ENCODE assay signal across 23 cellular contexts in genomic region chr1:3270403-3271245, GRCh38.
A peak's percentile ranks its signal among the peaks of the same experiment; 100 is the strongest.
DNase-seq lines count a peak whose midpoint lies in the region; ATAC-seq, FAIRE-seq and TF ChIP-seq lines count a peak whose summit lies in the region.
"Had no signal": no experiment of that assay in that cellular context is flagged by ENCODE, and none has a peak within 500 bp of the region (broad histone marks: within the 10 kb centered on the region; RNA-seq: fewer than 3 reads in every experiment).

No MANE protein-coding gene starts in this region.

- H3K36me3 ChIP-seq in cardiac muscle cell (no peaks in the 10 kb centered on the region), right atrium auricular region (no peaks in the 10 kb centered on the region), body of pancreas (replicated peaks in 1 of 2; ENCODE audit: insufficient read depth in 1 of 2, low read depth in 2 of 2) (no peaks in the 10 kb centered on the region), mesenchymal stem cell (ENCODE audit: control insufficient read depth in 1 of 2, insufficient read depth in 2 of 2, low read depth in 1 of 2, low read length in 2 of 2) (no peaks in the 10 kb centered on the region), upper lobe of right lung (no peaks in the 10 kb centered on the region), small intestine (ENCODE audit: control insufficient read depth in 2 of 2, insufficient read depth in 2 of 2, low read length in 2 of 2) (no peaks in the 10 kb centered on the region)
- H3K36me3 ChIP-seq: Peyer's patch had no signal

- no peak overlapping the region for H2BK15ac ChIP-seq in mesenchymal stem cell (ENCODE audit: low read depth, poor library complexity, severe bottlenecking)

- POLR2A ChIA-PET in GM10248 (lab: Yijun Ruan, JAX): no interaction called here

- H3K9me3 ChIP-seq in cardiac muscle cell (ENCODE audit: low read depth): no peaks in the 10 kb centered on the region
- no peaks in the 10 kb centered on the region for H3K9me3 ChIP-seq in right atrium auricular region
- no peaks in the 10 kb centered on the region for H3K9me3 ChIP-seq in body of pancreas
- H3K9me3 ChIP-seq in mesenchymal stem cell (ENCODE audit: control insufficient read depth, low read length): no peaks in the 10 kb centered on the region
- H3K9me3 ChIP-seq in upper lobe of right lung: no peaks in the 10 kb centered on the region
- H3K9me3 ChIP-seq in small intestine (ENCODE audit: control insufficient read depth, low read depth): no peaks in the 10 kb centered on the region
- H3K9me3 ChIP-seq: A549, Peyer's patch had no signal

- no peak overlapping the region for H2BK120ac ChIP-seq in mesenchymal stem cell (ENCODE audit: low read depth, low read length)

- H4K91ac ChIP-seq in mesenchymal stem cell (ENCODE audit: low read length): no peak overlapping the region

- no peak overlapping the region for H2AFZ ChIP-seq in mesenchymal stem cell (ENCODE audit: low read depth, low read length)

- H3K27me3 ChIP-seq in cardiac muscle cell (no peaks in the 10 kb centered on the region), right atrium auricular region (no peaks in the 10 kb centered on the region), body of pancreas (no peaks in the 10 kb centered on the region), mesenchymal stem cell (ENCODE audit: control insufficient read depth in 1 of 2, insufficient read depth in 1 of 2, low read length in 2 of 2) (peaks cover 0 to 70% of the 10 kb centered on the region in 2 experiments), upper lobe of right lung (no peaks in the 10 kb centered on the region), small intestine (ENCODE audit: control insufficient read depth in 2 of 2, insufficient read depth in 2 of 2, low read length in 2 of 2) (no peaks in the 10 kb centered on the region)
- H3K27me3 ChIP-seq: Peyer's patch had no signal

- peak; percentile 43 for ATAC-seq in body of pancreas
- peak; percentile 2 for ATAC-seq in upper lobe of right lung

- H3K23ac ChIP-seq in mesenchymal stem cell (ENCODE audit: low read length in 2 of 2): no peak overlapping the region

- H3K27ac ChIP-seq in cardiac muscle cell (peak overlapping the region; percentile 25), right atrium auricular region (no peak overlapping the region), body of pancreas (peak overlapping the region in 3 of 4 donors; percentile 15 to 47 (median 37)), mesenchymal stem cell (ENCODE audit: low read length, poor library complexity, severe bottlenecking) (no peak overlapping the region), upper lobe of right lung (no peak overlapping the region), small intestine (ENCODE audit: low read depth in 1 of 2, low read length in 1 of 2) (no peak overlapping the region)
- H3K27ac ChIP-seq: A549, Peyer's patch had no signal

- no peak overlapping the region for H3K4ac ChIP-seq in mesenchymal stem cell (ENCODE audit: low read depth in 1 of 2, low read length in 2 of 2)

- H3K18ac ChIP-seq in mesenchymal stem cell (ENCODE audit: low read depth in 1 of 2, low read length in 2 of 2): no peak overlapping the region

- TF ChIP-seq CTCF in cardiac muscle cell (IDR thresholded peaks at IDR 0.05; ENCODE audit: low read depth, low read length): no peak
- no peak for TF ChIP-seq CTCF in right atrium auricular region (IDR thresholded peaks at IDR 0.05)
- TF ChIP-seq CTCF in body of pancreas (IDR thresholded peaks at IDR 0.05): no peak
- no peak for TF ChIP-seq CTCF in upper lobe of right lung (IDR thresholded peaks at IDR 0.05)
- TF ChIP-seq CTCF in GM10248 (IDR thresholded peaks at IDR 0.05; ENCODE audit: control extremely low read depth, extremely low read depth, low read depth, missing control alignments): no peak

- H3K14ac ChIP-seq in mesenchymal stem cell (ENCODE audit: low read length in 2 of 2): no peak overlapping the region

- H3K9ac ChIP-seq in mesenchymal stem cell (ENCODE audit: low read length): no peak overlapping the region

- no peak overlapping the region for H3K4me3 ChIP-seq in cardiac muscle cell
- no peak overlapping the region for H3K4me3 ChIP-seq in right atrium auricular region
- no peak overlapping the region for H3K4me3 ChIP-seq in body of pancreas
- no peak overlapping the region for H3K4me3 ChIP-seq in mesenchymal stem cell (ENCODE audit: insufficient read depth in 1 of 2, low read depth in 1 of 2, low read length in 2 of 2)
- H3K4me3 ChIP-seq in upper lobe of right lung: no peak overlapping the region
- H3K4me3 ChIP-seq in small intestine (ENCODE audit: low read depth in 1 of 2, low read length in 2 of 2): no peak overlapping the region
- H3K4me3 ChIP-seq: A549, Peyer's patch had no signal

- DNase-seq in cardiac muscle cell (ENCODE audit: low read depth in 1 of 2, low spot score in 1 of 2): peak in 1 of 2 donors; percentile 38
- DNase-seq in right atrium auricular region (ENCODE audit: low spot score): no peak
- peak in 2 of 4 donors; percentile 31 to 36 for DNase-seq in body of pancreas
- DNase-seq in mesenchymal stem cell: no peak
- no peak for DNase-seq in upper lobe of right lung
- DNase-seq in stimulated activated naive CD4-positive, alpha-beta T cell treated with Interleukin-2 at 50 U/mL for 16 hours (lab: John Stamatoyannopoulos, UW): no peak
- no peak for DNase-seq in small intestine
- DNase-seq in GM10248 (ENCODE audit: extremely low spot score): no peak
- DNase-seq: C1 segment of cervical spinal cord, DMS 273 treated with DMSO at 0.1 percent for 48 hours, GDM1, IMR-90, Kasumi-1, MM.1S, NCI-H1092 treated with DMSO at 0.1 percent for 48 hours, NCI-H2227 treated with DMSO at 0.1 percent for 48 hours, NCI-H524, Peyer's patch, SHP77 treated with DMSO at 0.1 percent for 48 hours had no signal

- no peak overlapping the region for H3K4me2 ChIP-seq in mesenchymal stem cell (ENCODE audit: low read length, poor library complexity, severe bottlenecking)
- H3K4me2 ChIP-seq: A549 had no signal

- CTCF ChIA-PET in GM10248 (lab: Yijun Ruan, JAX): no interaction called here

- H4K8ac ChIP-seq in mesenchymal stem cell (ENCODE audit: low read length): peak overlapping the region; percentile 17

- no peak overlapping the region for H2BK5ac ChIP-seq in mesenchymal stem cell (ENCODE audit: low read depth, low read length, poor library complexity, severe bottlenecking)

- no peak overlapping the region for H2AK5ac ChIP-seq in mesenchymal stem cell (ENCODE audit: low read length, severe bottlenecking)

- H3K4me1 ChIP-seq in cardiac muscle cell (ENCODE audit: low read depth) (peaks cover 7% of the 10 kb centered on the region), right atrium auricular region (no peaks in the 10 kb centered on the region), body of pancreas (peaks cover 23% of the 10 kb centered on the region), mesenchymal stem cell (ENCODE audit: control insufficient read depth, insufficient read depth, low read depth, low read length) (no peaks in the 10 kb centered on the region), upper lobe of right lung (no peaks in the 10 kb centered on the region), small intestine (ENCODE audit: control insufficient read depth in 2 of 2, insufficient read depth in 1 of 2, low read depth in 1 of 2, low read length in 1 of 2) (no peaks in the 10 kb centered on the region)
- H3K4me1 ChIP-seq: A549, Peyer's patch had no signal

- no peak for FAIRE-seq in small intestine (lab: Jason Lieb, UNC)
- FAIRE-seq: A549, GM12891, GM18507, H54 had no signal

- 79 to 80% methylated on average over 20 to 27 of the region's 27 CpGs for WGBS in body of pancreas, 2 donors
- WGBS in mesenchymal stem cell: 79% methylated on average over 27 of the region's 27 CpGs
- 78 to 94% (median 88%) methylated on average over 24 to 27 of the region's 27 CpGs for WGBS in small intestine, 3 donors

- intact Hi-C loops in body of pancreas (cut with DNase I) (no loop called here), upper lobe of right lung (cut with DNase I) (no loop called here)

- TF ChIP-seq POLR2A in body of pancreas (IDR thresholded peaks at IDR 0.05): no peak

- H3K79me1 ChIP-seq in mesenchymal stem cell (replicated peaks; ENCODE audit: low read length, poor library complexity, severe bottlenecking): no peaks in the 10 kb centered on the region

- H2BK12ac ChIP-seq in mesenchymal stem cell (ENCODE audit: low read length in 2 of 2): no peak overlapping the region

Comparison
In these comparisons a context has a peak if more than half of its experiments do, and no peak if none do; other contexts are left out.
1. H3K27ac ChIP-seq: peak in cardiac muscle cell (single experiment) and body of pancreas (3 of 4); none in right atrium auricular region (0 of 2), mesenchymal stem cell (single experiment), upper lobe of right lung (single experiment) and small intestine (0 of 2).